In genomic region chr15:45457641-45458539, GRCh38 we compare ENCODE assay signal across 8 cellular contexts.
DNase-seq lines count a peak whose midpoint lies in the region; ATAC-seq and TF ChIP-seq lines count a peak whose summit lies in the region.

No MANE protein-coding gene starts in this region.

- no peaks in the 10 kb centered on the region for H3K27me3 Mint-ChIP-seq in activated naive CD8-positive, alpha-beta T cell treated with anti-CD3 and anti-CD28 coated beads, Interleukin-2, amount 10 ng/mL, durations not matched to agents 7 days and 5 days

- peaks cover 4% of the 10 kb centered on the region for H3K27me3 ChIP-seq in cardiac muscle cell

- H3K9me3 ChIP-seq in cardiac muscle cell (ENCODE audit: low read depth) = no peaks in the 10 kb centered on the region

- H3K4me3 Mint-ChIP-seq in activated naive CD8-positive, alpha-beta T cell treated with anti-CD3 and anti-CD28 coated beads, Interleukin-2, amount 10 ng/mL, durations not matched to agents 7 days and 5 days = peak overlapping the region; percentile 87

- intact Hi-C loops in posterior cingulate gyrus (cut with DNase I) = loop anchor here (1.0 to 5.0 kb wide), 5 partner anchors 28 to 156 kb away; partner anchors contain the start of genes BLOC1S6 and SLC30A4

- H3K27ac ChIP-seq in cardiac muscle cell = peak overlapping the region; percentile 44
- H3K27ac ChIP-seq in urinary bladder (ENCODE audit: low read depth) = no peak overlapping the region

- peak; percentile 48 for TF ChIP-seq CTCF in cardiac muscle cell (IDR thresholded peaks at IDR 0.05; ENCODE audit: low read depth, low read length)

- DNase-seq in ELF-1 (ENCODE audit: low read depth, low spot score) (peak; percentile 85), HEK293T (ENCODE audit: extremely low spot score) (peak; percentile 47), MV-4-11 (lab: John Stamatoyannopoulos, UW) (peak; percentile 67), SKM-1 (lab: John Stamatoyannopoulos, UW; ENCODE audit: unreplicated experiment) (peak; percentile 63), cardiac muscle cell (ENCODE audit: low read depth in 1 of 2, low spot score in 1 of 2) (peak; percentile 84 to 91), posterior cingulate gyrus (peak in 8 of 10 donors; percentile 45 to 91 (median 70))
- peak; percentile 58 for DNase-seq in activated naive CD8-positive, alpha-beta T cell treated with anti-CD3 and anti-CD28 coated beads, Interleukin-2, amount 10 ng/mL, durations not matched to agents 7 days and 5 days

- H3K36me3 Mint-ChIP-seq in activated naive CD8-positive, alpha-beta T cell treated with anti-CD3 and anti-CD28 coated beads, Interleukin-2, amount 10 ng/mL, durations not matched to agents 7 days and 5 days = no peaks in the 10 kb centered on the region

- peak overlapping the region; percentile 84 for H3K27ac Mint-ChIP-seq in activated naive CD8-positive, alpha-beta T cell treated with anti-CD3 and anti-CD28 coated beads, Interleukin-2, amount 10 ng/mL, durations not matched to agents 7 days and 5 days

- H3K9me3 Mint-ChIP-seq in activated naive CD8-positive, alpha-beta T cell treated with anti-CD3 and anti-CD28 coated beads, Interleukin-2, amount 10 ng/mL, durations not matched to agents 7 days and 5 days = peaks cover 2% of the 10 kb centered on the region

- H3K4me3 ChIP-seq in cardiac muscle cell = peak overlapping the region; percentile 28
- peak overlapping the region; percentile 37 for H3K4me3 ChIP-seq in urinary bladder (ENCODE audit: low read depth, low read length)

- H3K4me1 Mint-ChIP-seq in activated naive CD8-positive, alpha-beta T cell treated with anti-CD3 and anti-CD28 coated beads, Interleukin-2, amount 10 ng/mL, durations not matched to agents 7 days and 5 days = peaks cover 48% of the 10 kb centered on the region

- no peaks in the 10 kb centered on the region for H3K36me3 ChIP-seq in cardiac muscle cell
- H3K36me3 ChIP-seq in urinary bladder (ENCODE audit: insufficient read depth) = no peaks in the 10 kb centered on the region

- WGBS in urinary bladder = under 1% methylated on average over 17 of the region's 17 CpGs

- CTCF ChIA-PET in HEK293T (lab: Yijun Ruan, JAX) = interaction anchor here (1.0 to 2.7 kb wide), 9 partner anchors 10 to 297 kb away, joined by 3 to 10 read pairs (median 3); a partner anchor contains a TSS

- H3K4me1 ChIP-seq in cardiac muscle cell (ENCODE audit: low read depth) = peaks cover 6% of the 10 kb centered on the region
- no peaks in the 10 kb centered on the region for H3K4me1 ChIP-seq in urinary bladder (ENCODE audit: insufficient read depth)

- ATAC-seq in activated naive CD8-positive, alpha-beta T cell treated with anti-CD3 and anti-CD28 coated beads, Interleukin-2, amount 10 ng/mL, durations not matched to agents 7 days and 5 days (ENCODE audit: low read depth) = peak; percentile 51

- POLR2A ChIA-PET in HEK293T (lab: Yijun Ruan, JAX) = no interaction called here
- POLR2A ChIA-PET in activated naive CD8-positive, alpha-beta T cell treated with anti-CD3 and anti-CD28 coated beads, Interleukin-2, amount 10 ng/mL, durations not matched to agents 7 days and 5 days (lab: Charles Lee) = interaction anchor here (1.1 to 1.3 kb wide), 3 partner anchors 15 to 28 kb away, joined by 3 to 6 read pairs (median 4); no protein-coding TSS in a partner anchor

TF ChIP-seq in HEK293T, 16 proteins besides CTCF, POLR2A, EP300 and RAD21:
- TF ChIP-seq SP1 (IDR thresholded peaks at IDR 0.05) (no peak), FOXK2 (IDR thresholded peaks at IDR 0.05) (no peak), FOXA1 (IDR thresholded peaks at IDR 0.05) (no peak), ZNF384 (IDR thresholded peaks at IDR 0.05) (no peak), TARDBP (IDR thresholded peaks at IDR 0.05) (no peak)
